ENCODE assay signal across 8 cellular contexts in genomic region chr10:72335394-72336258, GRCh38. TPM values are rescaled to one million over a fixed set of nuclear protein-coding genes. Genes with fewer than 3 reads are reported as not detected.
DNase-seq lines count a peak whose midpoint lies in the region; ATAC-seq and TF ChIP-seq lines count a peak whose summit lies in the region.

No MANE protein-coding gene starts in this region.

- peak overlapping the region; percentile 97 for H3K27ac Mint-ChIP-seq in T-helper 17 cell

- H3K4me3 ChIP-seq in ovary: no peak overlapping the region

- H3K4me1 ChIP-seq in ovary (ENCODE audit: insufficient read depth): peaks cover 46% of the 10 kb centered on the region

- DNase-seq in activated CD8-positive, alpha-beta memory T cell treated with anti-CD3 and anti-CD28 coated beads for 24 hours: peak; percentile 79
- no peak for DNase-seq in activated CD8-positive, alpha-beta memory T cell treated with anti-CD3 and anti-CD28 coated beads, Interleukin-2, amount 50 U/mL, for 4 hours
- DNase-seq in T-helper 17 cell (peak in 2 of 3 donors; percentile 28 to 38), epithelial cell of prostate (ENCODE audit: low read depth, low spot score) (no peak), ovary (peak; percentile 77 to 86 (median 80)), NCI-H774 (lab: John Stamatoyannopoulos, UW) (no peak), G401 (ENCODE audit: low spot score) (no peak)

- H3K27ac ChIP-seq in epithelial cell of prostate: peak overlapping the region; percentile 100
- peak overlapping the region; percentile 78 to 99 for H3K27ac ChIP-seq in ovary

- TF ChIP-seq CTCF in ovary (IDR thresholded peaks at IDR 0.05): peak in 2 of 3 donors; percentile 29 to 34

- H3K36me3 ChIP-seq in ovary: no peaks in the 10 kb centered on the region

- ATAC-seq in HG03097 (IDR thresholded peaks at IDR 0.05; ENCODE audit: low FRiP score, unreplicated experiment) (peak; percentile 27), T-helper 17 cell (peak; percentile 26)

- peaks cover 45% of the 10 kb centered on the region for H3K4me1 Mint-ChIP-seq in T-helper 17 cell

- TF ChIP-seq POLR2A in ovary (IDR thresholded peaks at IDR 0.05): no peak

- H3K27me3 ChIP-seq in ovary: no peaks in the 10 kb centered on the region

- no peaks in the 10 kb centered on the region for H3K27me3 Mint-ChIP-seq in T-helper 17 cell

- peaks cover 2% of the 10 kb centered on the region for H3K36me3 Mint-ChIP-seq in T-helper 17 cell (ENCODE audit: low read depth)

- H3K4me3 Mint-ChIP-seq in T-helper 17 cell: peak overlapping the region; percentile 77

- 26 to 35% (median 26%) methylated on average over 16 to 20 of the region's 20 CpGs for WGBS in ovary, 3 donors

- intact Hi-C loops in ovary (cut with DNase I): loop anchor here (5.0 to 10.0 kb wide), 11 partner anchors 63 to 1021 kb away; partner anchors contain the start of genes SLC29A3 (in 2 of the 4), ANAPC16 (in 1 of the 4), ASCC1 (in 1 of the 4) and DDIT4 (in 1 of the 4)

- peak; percentile 31 for TF ChIP-seq EP300 in ovary (IDR thresholded peaks at IDR 0.05)

- H3K9me3 ChIP-seq in T-helper 17 cell (ENCODE audit: control insufficient read depth, low read length, poor library complexity, severe bottlenecking) (no peaks in the 10 kb centered on the region), ovary (no peaks in the 10 kb centered on the region)

- in situ Hi-C loops in G401 (cut with HindIII; ENCODE audit: low sequenced_read_pairs): no loop called here

RNA-seq across cellular contexts. Expression of gene DNAJB12, which starts 19.1 kb away (rescaled TPM):
- 10 to 100 TPM; 32.7 to 42.9 TPM for total RNA-seq in T-helper 17 cell
- 10 to 100 TPM; 27.6 to 46.4 (median 33.1) TPM for total RNA-seq in ovary
- polyA plus RNA-seq in ovary: 10 to 100 TPM; 27.5 to 32.0 TPM
- 22.6 and 23.1 TPM in 2 replicates for total RNA-seq in G401 (2014; rRNA removed; shearing (Covaris generic))

Comparison
In these comparisons a context has a peak if more than half of its experiments do, and no peak if none do; other contexts are left out.
1. DNase-seq: peak in activated CD8-positive, alpha-beta memory T cell treated with anti-CD3 and anti-CD28 coated beads for 24 hours (single experiment), T-helper 17 cell (2 of 3) and ovary (5 of 5); none in activated CD8-positive, alpha-beta memory T cell treated with anti-CD3 and anti-CD28 coated beads, Interleukin-2, amount 50 U/mL, for 4 hours (single experiment), epithelial cell of prostate (single experiment), NCI-H774 (single experiment) and G401 (single experiment).